Comparison of ENCODE assay signal across 10 cellular contexts in the genomic region with DNA sequence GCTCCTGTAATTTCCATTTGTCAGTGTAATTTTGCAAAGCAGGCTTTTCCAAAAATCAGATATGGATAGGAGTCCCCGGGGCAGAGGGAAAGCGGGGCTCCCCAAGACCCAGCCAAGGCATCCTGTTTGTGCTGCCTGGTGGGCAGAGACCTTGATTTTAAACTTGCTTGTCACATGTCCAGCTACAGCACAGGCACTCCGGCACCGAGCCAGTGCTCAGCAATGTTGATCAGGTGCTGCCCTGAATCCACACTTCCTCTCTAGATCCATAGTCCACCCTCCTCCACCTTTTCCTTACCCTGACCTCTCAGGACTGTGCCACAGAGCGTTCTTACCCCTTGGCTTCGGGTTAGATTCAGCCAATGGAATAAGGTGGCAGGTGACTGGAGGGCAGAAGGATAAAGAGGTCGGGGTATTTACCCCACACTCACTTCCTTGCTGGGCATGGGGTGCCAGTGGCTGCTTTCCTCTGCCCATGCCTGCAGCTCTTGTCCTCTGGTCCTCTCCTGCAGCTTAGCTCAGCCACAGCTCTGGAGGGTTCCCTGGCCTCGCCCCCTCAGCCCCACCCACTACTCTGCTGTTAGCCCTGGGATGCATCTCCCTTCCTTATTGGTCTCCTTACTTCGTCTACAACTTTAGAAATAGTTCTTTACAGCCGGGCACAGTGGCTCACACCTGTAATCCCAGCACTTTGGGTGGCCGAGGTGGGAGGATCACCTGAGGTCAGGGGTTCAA.
A peak's percentile ranks its signal among the peaks of the same experiment; 100 is the strongest.
DNase-seq lines count a peak whose midpoint lies in the region; ATAC-seq and TF ChIP-seq lines count a peak whose summit lies in the region.
"Had no signal": no experiment of that assay in that cellular context is flagged by ENCODE, and none has a peak within 500 bp of the region (broad histone marks: within the 10 kb centered on the region; RNA-seq: fewer than 3 reads in every experiment).

No MANE protein-coding gene starts in this region.

- CTCF ChIA-PET in Calu3 (lab: Charles Lee) = interaction anchor here (0.8 to 1.9 kb wide), 7 partner anchors 13 to 149 kb away, joined by 3 to 14 read pairs (median 6); no protein-coding TSS in a partner anchor

- H3K9me3 Mint-ChIP-seq in Calu3 (ENCODE audit: low read depth, unreplicated experiment) = no peaks in the 10 kb centered on the region

- H3K9ac ChIP-seq in rectal smooth muscle tissue (ENCODE audit: low read length) = no peak overlapping the region

- intact Hi-C loops in Calu3 (cut with micrococcal nuclease; ENCODE audit: unreplicated experiment) (loop anchor here (5.0 kb wide), 1 partner anchor 94 kb away; no protein-coding TSS in a partner anchor), right cardiac atrium (cut with DNase I) (no loop called here)

- no peak overlapping the region for H3K4me3 Mint-ChIP-seq in Calu3 (ENCODE audit: low read depth, unreplicated experiment)
- no peak overlapping the region for H3K4me3 Mint-ChIP-seq in T-helper 17 cell

- H3K27ac ChIP-seq in right cardiac atrium (ENCODE audit: low read length) = peak overlapping the region; percentile 73
- H3K27ac ChIP-seq in rectal smooth muscle tissue (ENCODE audit: low read depth, low read length) = peak overlapping the region; percentile 76

- H3K4me1 ChIP-seq in right cardiac atrium (ENCODE audit: control insufficient read depth, insufficient read depth, low read length) (peaks cover 15% of the 10 kb centered on the region), rectal smooth muscle tissue (ENCODE audit: control insufficient read depth, insufficient read depth, low read length) (peaks cover 18% of the 10 kb centered on the region)

- H3K36me3 ChIP-seq in rectal smooth muscle tissue (ENCODE audit: control insufficient read depth, insufficient read depth, low read length) = no peaks in the 10 kb centered on the region

- peak; percentile 30 for DNase-seq in Calu3
- DNase-seq in T-helper 17 cell = no peak
- no peak for DNase-seq in right cardiac atrium
- DNase-seq in NCI-H2029 (lab: John Stamatoyannopoulos, UW) = no peak
- DNase-seq in NCI-H1436 (lab: John Stamatoyannopoulos, UW) = no peak
- DNase-seq: activated naive CD4-positive, alpha-beta T cell treated with Interleukin-2 at 50 U/mL for 16 hours; T-helper 2 cell had no signal

- WGBS in right cardiac atrium = 63% methylated on average over 11 of the region's 11 CpGs

- ATAC-seq in T-helper 17 cell = no peak
- ATAC-seq in right cardiac atrium = peak in 1 of 2 donors; percentile 2
- ATAC-seq in GM19324 (IDR thresholded peaks at IDR 0.05; ENCODE audit: low FRiP score, unreplicated experiment) = no peak
- ATAC-seq in HG02981 (IDR thresholded peaks at IDR 0.05; ENCODE audit: unreplicated experiment) = no peak

- H3K27ac Mint-ChIP-seq in Calu3 (ENCODE audit: unreplicated experiment) (peak overlapping the region; percentile 95), T-helper 17 cell (peak overlapping the region; percentile 65)

- H3K4me3 ChIP-seq in right cardiac atrium (ENCODE audit: low read length) (no peak overlapping the region), rectal smooth muscle tissue (ENCODE audit: low read length) (no peak overlapping the region)

- H3K27me3 ChIP-seq in right cardiac atrium (ENCODE audit: control insufficient read depth, insufficient read depth) (no peaks in the 10 kb centered on the region), rectal smooth muscle tissue (ENCODE audit: control insufficient read depth, insufficient read depth, low read length) (no peaks in the 10 kb centered on the region)

- H3K27me3 Mint-ChIP-seq in Calu3 (ENCODE audit: unreplicated experiment) (no peaks in the 10 kb centered on the region), T-helper 17 cell (no peaks in the 10 kb centered on the region)

- H3K4me1 Mint-ChIP-seq in Calu3 (ENCODE audit: low read depth, unreplicated experiment) (peaks cover 55% of the 10 kb centered on the region), T-helper 17 cell (peaks cover 20% of the 10 kb centered on the region)

- H3K36me3 Mint-ChIP-seq in Calu3 (ENCODE audit: insufficient read depth, unreplicated experiment) = peaks cover 17% of the 10 kb centered on the region
- peaks cover 4% of the 10 kb centered on the region for H3K36me3 Mint-ChIP-seq in T-helper 17 cell (ENCODE audit: low read depth)

- H3K9me3 ChIP-seq in T-helper 17 cell (ENCODE audit: control insufficient read depth, low read length, poor library complexity, severe bottlenecking) = no peaks in the 10 kb centered on the region
- no peaks in the 10 kb centered on the region for H3K9me3 ChIP-seq in right cardiac atrium (ENCODE audit: control insufficient read depth, low read length)

- no peak for TF ChIP-seq CTCF in Calu3 (IDR thresholded peaks at IDR 0.05; ENCODE audit: unreplicated experiment)

- no TSS peak for BruUV-seq in Calu3 (replicated peaks; lab: Mats Ljungman, UMichigan)
